1 cellular context compared by ENCODE assay signal in the genomic region with DNA sequence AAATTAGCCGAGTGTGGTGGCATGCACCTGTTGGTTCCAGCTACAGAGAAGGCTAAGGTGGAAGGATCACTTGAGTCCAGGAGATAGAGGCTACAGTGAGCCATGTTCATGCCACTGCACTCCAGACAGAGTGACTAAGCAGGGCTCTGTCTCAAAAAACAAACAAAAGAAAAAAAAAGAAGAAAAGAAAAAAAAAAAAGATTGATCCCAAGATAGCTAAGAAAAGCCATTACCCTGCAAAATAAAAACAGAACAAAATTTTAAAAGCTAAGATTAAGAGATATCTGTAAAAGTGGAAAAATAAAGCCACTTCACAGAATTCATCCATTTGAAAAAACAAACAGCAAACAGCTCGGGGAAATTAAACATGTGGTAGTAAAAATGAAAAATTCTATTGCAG.
TF ChIP-seq lines count a peak whose summit lies in the region.

No MANE protein-coding gene starts in this region.

TF ChIP-seq in HepG2, 621 proteins besides CTCF, POLR2A, EP300 and RAD21:
- TF ChIP-seq ZNF282 (IDR thresholded peaks at IDR 0.05; ENCODE audit: partially characterized antibody): no peak
- no peak for TF ChIP-seq MIER2 (CRISPR knock-in tag; IDR thresholded peaks at IDR 0.05)
- no peak for TF ChIP-seq EED (CRISPR knock-in tag; IDR thresholded peaks at IDR 0.05)
- no peak for TF ChIP-seq HNRNPK (IDR thresholded peaks at IDR 0.05; ENCODE audit: low read depth, low read length, poor library complexity, severe bottlenecking)
- TF ChIP-seq MBD4 (IDR thresholded peaks at IDR 0.05; ENCODE audit: borderline replicate concordance, low read length): no peak
- no peak for TF ChIP-seq ZNF687 (CRISPR knock-in tag; IDR thresholded peaks at IDR 0.05)
- TF ChIP-seq ARNT2 (CRISPR knock-in tag; IDR thresholded peaks at IDR 0.05; ENCODE audit: low read depth): no peak
